In the genomic region with DNA sequence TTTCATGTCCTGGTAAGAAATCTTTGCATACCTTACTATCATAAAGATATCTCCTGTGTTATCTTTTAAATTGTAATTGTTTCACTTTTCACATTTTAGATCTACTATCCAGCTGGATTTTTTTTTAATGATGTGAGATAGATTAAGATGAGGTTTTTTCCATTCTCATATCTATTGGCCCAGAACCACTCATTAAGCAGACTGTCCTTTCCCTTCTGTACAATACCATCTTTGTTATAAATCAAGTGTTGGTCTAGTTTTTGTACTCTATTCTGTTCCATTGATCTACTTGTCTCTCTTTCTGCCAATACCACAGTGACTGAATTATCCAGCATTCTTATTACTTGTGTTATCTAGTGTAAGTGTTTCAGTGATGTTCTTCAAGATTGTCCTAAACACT, we compare ENCODE assay signal across 15 cellular contexts.
DNase-seq lines count a peak whose midpoint lies in the region; ATAC-seq, FAIRE-seq and TF ChIP-seq lines count a peak whose summit lies in the region.
"Had no signal": no experiment of that assay in that cellular context is flagged by ENCODE, and none has a peak within 500 bp of the region (broad histone marks: within the 10 kb centered on the region; RNA-seq: fewer than 3 reads in every experiment).

No MANE protein-coding gene starts in this region.

- H4K20me1 ChIP-seq in Karpas-422 (ENCODE audit: insufficient read depth, low read depth, low read length): no peaks in the 10 kb centered on the region
- H4K20me1 ChIP-seq in GM12878 (ENCODE audit: control insufficient read depth, insufficient read depth): no peaks in the 10 kb centered on the region

- H3K4me1 ChIP-seq in Karpas-422 (ENCODE audit: low read length) (peaks cover 13% of the 10 kb centered on the region), GM12878 (ENCODE audit: control insufficient read depth, insufficient read depth, low read length) (no peaks in the 10 kb centered on the region)

- SMC1A ChIA-PET in GM12878 (lab: Charles Lee; ENCODE audit: uncharacterized antibody, unreplicated experiment): interaction anchor here (2.4 kb wide), 1 partner anchor 55 kb away, joined by 5 read pairs; no protein-coding TSS in a partner anchor

- peaks cover 54% of the 10 kb centered on the region for H3K4me1 Mint-ChIP-seq in neural crest cell

- no peaks in the 10 kb centered on the region for H3K27me3 Mint-ChIP-seq in neural crest cell (ENCODE audit: low read depth)

- H3K4me2 ChIP-seq in Karpas-422 (ENCODE audit: low read depth, low read length, poor library complexity, severe bottlenecking): no peak overlapping the region
- H3K4me2 ChIP-seq in GM12878 (ENCODE audit: control insufficient read depth, insufficient read depth): no peak overlapping the region

- H3K27me3 ChIP-seq in Karpas-422 (ENCODE audit: low read length) (no peaks in the 10 kb centered on the region), GM12878 (replicated peaks in 1 of 2; ENCODE audit: control insufficient read depth in 2 of 2, insufficient read depth in 2 of 2, low read length in 1 of 2) (no peaks in the 10 kb centered on the region)

- H3K4me3 ChIP-seq in Karpas-422 (ENCODE audit: low read length) (no peak overlapping the region), GM12878 (no peak overlapping the region)

- peak overlapping the region; percentile 10 for H3K4me3 Mint-ChIP-seq in neural crest cell
- H3K4me3 Mint-ChIP-seq: CD8-positive, alpha-beta T cell had no signal

- CTCF ChIA-PET in GM12878 (lab: Yijun Ruan, JAX): interaction anchor here (0.9 to 1.0 kb wide), 3 partner anchors 11 to 55 kb away, joined by 3 read pairs; no protein-coding TSS in a partner anchor

- H3K36me3 Mint-ChIP-seq in neural crest cell (ENCODE audit: low read depth): peaks cover 3% of the 10 kb centered on the region
- H3K36me3 Mint-ChIP-seq: CD8-positive, alpha-beta T cell had no signal

- in situ Hi-C loops in GM12878 (cut with MboI): no loop called here

- H3K79me2 ChIP-seq in Karpas-422 (ENCODE audit: low read length) (no peaks in the 10 kb centered on the region), GM12878 (ENCODE audit: control insufficient read depth, insufficient read depth, low read length) (no peaks in the 10 kb centered on the region)

- FAIRE-seq in GM12878 (lab: Jason Lieb, UNC): no peak
- FAIRE-seq: GM19239, H54 had no signal

- H3K9ac ChIP-seq in Karpas-422 (ENCODE audit: low read length) (no peak overlapping the region), GM12878 (ENCODE audit: control insufficient read depth, insufficient read depth, low read length) (no peak overlapping the region)

- intact Hi-C loops in GM12878 (cut with micrococcal nuclease; ENCODE audit: unreplicated experiment): no loop called here

- RAD21 ChIA-PET in GM12878 (lab: Charles Lee; ENCODE audit: unreplicated experiment): interaction anchor here (0.7 kb wide), 1 partner anchor 279 kb away, joined by 3 read pairs; no protein-coding TSS in a partner anchor

- no peak for TF ChIP-seq POLR2A in GM12878 (IDR thresholded peaks at IDR 0.05; ENCODE audit: low read depth, low read length)

- TF ChIP-seq CTCF in GM12878 (IDR thresholded peaks at IDR 0.05 in 2 of 3, conservative IDR thresholded peaks at IDR 0.05 in 1 of 3; ENCODE audit: control insufficient read depth in 2 of 3, extremely low read depth in 1 of 3, insufficient read depth in 1 of 3, low read depth in 3 of 3, low read length in 3 of 3): no peak
- no peak for TF ChIP-seq CTCF in neural crest cell (conservative IDR thresholded peaks at IDR 0.05)

- H3K9me3 Mint-ChIP-seq in neural crest cell: peaks cover 2% of the 10 kb centered on the region
- H3K9me3 Mint-ChIP-seq: CD8-positive, alpha-beta T cell had no signal

- no peak for DNase-seq in Karpas-422
- no peak for DNase-seq in GM12878 (ENCODE audit: low read depth, low spot score)
- DNase-seq in neural crest cell (ENCODE audit: low read depth, low spot score): no peak
- no peak for DNase-seq in MV-4-11 (lab: John Stamatoyannopoulos, UW)
- no peak for DNase-seq in amygdala (lab: John Stamatoyannopoulos, UW)
- DNase-seq: C1 segment of cervical spinal cord; Caco-2; CD8-positive, alpha-beta T cell; DMS153; DND-41; GOT3; HCEC 1CT had no signal

- H3K36me3 ChIP-seq in Karpas-422 (ENCODE audit: insufficient read depth, low read length) (no peaks in the 10 kb centered on the region), GM12878 (ENCODE audit: control insufficient read depth in 2 of 2, insufficient read depth in 2 of 2, low read length in 1 of 2) (no peaks in the 10 kb centered on the region)

- ATAC-seq in GM12878: no peak
- ATAC-seq in HG02588 (IDR thresholded peaks at IDR 0.05; ENCODE audit: unreplicated experiment): no peak
- ATAC-seq: CD8-positive, alpha-beta T cell had no signal

- peak overlapping the region; percentile 77 for H3K27ac Mint-ChIP-seq in neural crest cell (ENCODE audit: unreplicated experiment)
- H3K27ac Mint-ChIP-seq: CD8-positive, alpha-beta T cell had no signal

- H3K9me3 ChIP-seq in Karpas-422 (ENCODE audit: low read length) (no peaks in the 10 kb centered on the region), GM12878 (replicated peaks; ENCODE audit: control insufficient read depth, insufficient read depth, low read length) (no peaks in the 10 kb centered on the region; the same call in 2 of the 3 replicates)
- H3K9me3 ChIP-seq: Caco-2 had no signal

- POLR2A ChIA-PET in GM12878 (lab: Charles Lee): no interaction called here

- BruUV-seq in GM12878 (replicated peaks; lab: Mats Ljungman, UMichigan): no TSS peak

- H3K9me2 ChIP-seq in Karpas-422 (replicated peaks; ENCODE audit: insufficient read depth, low read length): no peaks in the 10 kb centered on the region

- no peak overlapping the region for H2AFZ ChIP-seq in Karpas-422 (ENCODE audit: low read length)
- H2AFZ ChIP-seq in GM12878 (ENCODE audit: control insufficient read depth, low read depth, low read length): no peak overlapping the region

- TF ChIP-seq EP300 in GM12878 (IDR thresholded peaks at IDR 0.05; ENCODE audit: borderline replicate concordance in 1 of 2, control insufficient read depth in 1 of 2, low read depth in 2 of 2, low read length in 2 of 2): no peak

- peak overlapping the region; percentile 42 for H3K27ac ChIP-seq in Karpas-422 (ENCODE audit: low read length)
- no peak overlapping the region for H3K27ac ChIP-seq in GM12878 (ENCODE audit: control insufficient read depth, insufficient read depth)

- no peak for TF ChIP-seq RAD21 in GM12878 (IDR thresholded peaks at IDR 0.05; ENCODE audit: insufficient read depth, low read depth, low read length)

TF ChIP-seq in GM12878, 131 proteins besides CTCF, POLR2A, EP300 and RAD21:
- TF ChIP-seq MTA2 (IDR thresholded peaks at IDR 0.05; ENCODE audit: low read depth) (0 out of 2 replicates have a peak, but pooled peaks have one; percentile 39), ZBED1 (IDR thresholded peaks at IDR 0.05; ENCODE audit: borderline replicate concordance) (no peak)
TF ChIP-seq in GM12878: peak in this region for 1.
